ENCODE assay signal across 16 cellular contexts in genomic region chr9:1222511-1222910, GRCh38.
DNase-seq lines count a peak whose midpoint lies in the region; ATAC-seq and TF ChIP-seq lines count a peak whose summit lies in the region.
"Had no signal": no experiment of that assay in that cellular context is flagged by ENCODE, and none has a peak within 500 bp of the region (broad histone marks: within the 10 kb centered on the region; RNA-seq: fewer than 3 reads in every experiment).

No MANE protein-coding gene starts in this region.

- ATAC-seq in RWPE2 (ENCODE audit: low read depth) (peak; percentile 87), HG02678 (IDR thresholded peaks at IDR 0.05; ENCODE audit: unreplicated experiment) (no peak)
- ATAC-seq: GM12878 had no signal

- no peak overlapping the region for H3K9ac ChIP-seq in fibroblast of lung (ENCODE audit: insufficient read depth, low read length)
- H3K9ac ChIP-seq in skeletal muscle satellite cell (ENCODE audit: low read depth, low read length): peak overlapping the region; percentile 29

- TF ChIP-seq CTCF in RWPE2 (IDR thresholded peaks at IDR 0.05; ENCODE audit: poor library complexity, severe bottlenecking): no peak
- no peak for TF ChIP-seq CTCF in fibroblast of lung (conservative IDR thresholded peaks at IDR 0.05 in 1 of 2, IDR thresholded peaks at IDR 0.05 in 1 of 2; ENCODE audit: low read depth in 1 of 2, low read length in 2 of 2)

- H3K9me3 ChIP-seq in RWPE2 (ENCODE audit: severe bottlenecking): no peaks in the 10 kb centered on the region
- H3K9me3 ChIP-seq in fibroblast of lung (ENCODE audit: control insufficient read depth, insufficient read depth, low read depth, low read length): no peaks in the 10 kb centered on the region
- no peaks in the 10 kb centered on the region for H3K9me3 ChIP-seq in skeletal muscle satellite cell (replicated peaks; ENCODE audit: low read length)

- no peak overlapping the region for H2AFZ ChIP-seq in fibroblast of lung (ENCODE audit: low read length)

- H3K27me3 ChIP-seq in RWPE2 (ENCODE audit: insufficient read depth, poor library complexity, severe bottlenecking): no peaks in the 10 kb centered on the region
- H3K27me3 ChIP-seq in fibroblast of lung (ENCODE audit: control insufficient read depth, insufficient read depth, low read length): no peaks in the 10 kb centered on the region
- H3K27me3 ChIP-seq in skeletal muscle satellite cell (ENCODE audit: control insufficient read depth, insufficient read depth, low read length): no peaks in the 10 kb centered on the region

- DNase-seq in ELR (ENCODE audit: low read depth): peak; percentile 63
- DNase-seq in RWPE2 (ENCODE audit: low spot score): no peak
- DNase-seq in fibroblast of lung (ENCODE audit: low read depth in 2 of 2): peak; percentile 35 to 72
- no peak for DNase-seq in iPS-NIHi11 (ENCODE audit: low spot score)
- DNase-seq in dedifferentiated amniotic fluid mesenchymal stem cell (ENCODE audit: extremely low spot score): no peak
- DNase-seq: C1 segment of cervical spinal cord, HCEC 1CT, MM.1S, NCI-H1105, NCI-H1694 treated with DMSO at 0.1 percent for 48 hours, NCI-H524, SHP77 treated with DMSO at 0.1 percent for 48 hours had no signal

- H3K4me3 ChIP-seq in RWPE2 (ENCODE audit: severe bottlenecking) (no peak overlapping the region), fibroblast of lung (replicated peaks in 1 of 4; ENCODE audit: control extremely low read depth in 1 of 4, insufficient read depth in 1 of 4, low read depth in 3 of 4, low read length in 4 of 4) (no peak overlapping the region), skeletal muscle satellite cell (ENCODE audit: low read length) (no peak overlapping the region)
- H3K4me3 ChIP-seq: GM12878 had no signal

- H3K36me3 ChIP-seq in RWPE2 (ENCODE audit: low read depth) (no peaks in the 10 kb centered on the region), fibroblast of lung (ENCODE audit: control insufficient read depth, insufficient read depth, low read length) (no peaks in the 10 kb centered on the region), skeletal muscle satellite cell (ENCODE audit: insufficient read depth, low read length) (no peaks in the 10 kb centered on the region)

- no peaks in the 10 kb centered on the region for H3K79me2 ChIP-seq in fibroblast of lung (ENCODE audit: control insufficient read depth, insufficient read depth, low read length)

- H3K4me1 ChIP-seq in RWPE2 (ENCODE audit: insufficient read depth, poor library complexity, severe bottlenecking): peaks cover 24% of the 10 kb centered on the region
- no peaks in the 10 kb centered on the region for H3K4me1 ChIP-seq in fibroblast of lung (ENCODE audit: control insufficient read depth, extremely low read depth, insufficient read depth, low read length)
- H3K4me1 ChIP-seq in skeletal muscle satellite cell (ENCODE audit: control insufficient read depth, insufficient read depth, low read length): peaks cover 25% of the 10 kb centered on the region

- H3K27ac ChIP-seq in RWPE2 (ENCODE audit: poor library complexity, severe bottlenecking) (peak overlapping the region; percentile 66), fibroblast of lung (ENCODE audit: insufficient read depth, low read length) (no peak overlapping the region)
- H3K27ac ChIP-seq: HL-60 had no signal

- H3K4me2 ChIP-seq in fibroblast of lung (ENCODE audit: extremely low read depth, insufficient read depth, low read length) (no peak overlapping the region), skeletal muscle satellite cell (ENCODE audit: low read length) (peak overlapping the region; percentile 32)

- no peaks in the 10 kb centered on the region for H4K20me1 ChIP-seq in fibroblast of lung (ENCODE audit: control insufficient read depth, extremely low read depth, insufficient read depth, low read length)

Comparison
In these comparisons a context has a peak if more than half of its experiments do, and no peak if none do; other contexts are left out.
1. DNase-seq: peak in ELR (single experiment) and fibroblast of lung (2 of 2); none in RWPE2 (single experiment), iPS-NIHi11 (single experiment) and dedifferentiated amniotic fluid mesenchymal stem cell (single experiment).